Comparison of ENCODE assay signal across 8 cellular contexts in genomic region chr1:46036894-46037596, GRCh38.
DNase-seq lines count a peak whose midpoint lies in the region.

No MANE protein-coding gene starts in this region.

- intact Hi-C loops in head of caudate nucleus (cut with DNase I) (loop anchor here (2.0 to 5.0 kb wide), 2 partner anchors 144 to 185 kb away; no protein-coding TSS in a partner anchor), posterior cingulate gyrus (cut with DNase I) (loop anchor here (1.0 to 5.0 kb wide), 3 partner anchors 95 to 186 kb away; partner anchors contain the start of gene PIK3R3)

- DNase-seq in SIG-M5 treated with dmso at 0.1 percent for 504 hours (lab: John Stamatoyannopoulos, UW; ENCODE audit: unreplicated experiment) (peak; percentile 68), SIG-M5 (lab: John Stamatoyannopoulos, UW) (no peak), NCI-H1092 (lab: John Stamatoyannopoulos, UW) (peak; percentile 44), SKM-1 treated with dmso at 0.1 percent for 144 hours (lab: John Stamatoyannopoulos, UW; ENCODE audit: unreplicated experiment) (peak; percentile 70), head of caudate nucleus (peak; percentile 63 to 95 (median 90)), posterior cingulate gyrus (peak; percentile 74 to 98 (median 90)), ureter (ENCODE audit: low spot score) (peak; percentile 89)
- DNase-seq in activated naive CD4-positive, alpha-beta T cell treated with anti-CD3 and anti-CD28 coated beads, Interleukin-2, amount 50 U/mL, for 16 hours: peak; percentile 85
